In the genomic region with DNA sequence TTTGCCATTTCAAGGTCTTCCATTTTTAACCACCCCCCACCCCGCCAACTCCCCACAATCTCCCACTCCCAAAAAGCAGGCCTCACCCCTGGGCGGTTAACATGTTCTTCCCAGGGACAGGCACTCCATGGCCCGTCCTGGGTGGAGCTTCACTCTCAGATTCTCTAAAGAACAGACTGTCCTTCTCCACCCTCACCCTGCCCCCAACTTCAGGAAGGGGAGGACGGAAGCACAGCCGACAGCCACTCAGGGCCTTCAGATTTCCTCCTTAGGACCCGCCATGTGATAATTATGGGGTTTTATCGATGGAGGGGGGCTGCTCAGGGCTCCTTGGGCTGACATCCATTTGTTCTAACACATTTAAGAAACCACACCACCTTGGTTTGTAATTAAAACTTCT, we compare ENCODE assay signal across 1 cellular context.
TF ChIP-seq lines count a peak whose summit lies in the region.

No MANE protein-coding gene starts in this region.

TF ChIP-seq in IMR-90, 13 proteins besides CTCF, POLR2A, EP300 and RAD21 (continued from another document):
- TF ChIP-seq MAZ (IDR thresholded peaks at IDR 0.05; ENCODE audit: borderline replicate concordance, low read depth, low read length) (no peak), RCOR1 (IDR thresholded peaks at IDR 0.05; ENCODE audit: insufficient replicate concordance, low read length) (no peak), MAFK (IDR thresholded peaks at IDR 0.05; ENCODE audit: low read depth, low read length) (no peak), FOS (IDR thresholded peaks at IDR 0.05; ENCODE audit: low read depth, low read length) (no peak), SMC3 (IDR thresholded peaks at IDR 0.05; ENCODE audit: low read depth, low read length) (no peak), RFX5 (IDR thresholded peaks at IDR 0.05; ENCODE audit: low read depth, low read length) (no peak)
- TF ChIP-seq, protein P1, sequence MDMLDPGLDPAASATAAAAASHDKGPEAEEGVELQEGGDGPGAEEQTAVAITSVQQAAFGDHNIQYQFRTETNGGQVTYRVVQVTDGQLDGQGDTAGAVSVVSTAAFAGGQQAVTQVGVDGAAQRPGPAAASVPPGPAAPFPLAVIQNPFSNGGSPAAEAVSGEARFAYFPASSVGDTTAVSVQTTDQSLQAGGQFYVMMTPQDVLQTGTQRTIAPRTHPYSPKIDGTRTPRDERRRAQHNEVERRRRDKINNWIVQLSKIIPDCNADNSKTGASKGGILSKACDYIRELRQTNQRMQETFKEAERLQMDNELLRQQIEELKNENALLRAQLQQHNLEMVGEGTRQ (IDR thresholded peaks at IDR 0.05; ENCODE audit: low read depth, low read length): no peak
